Comparison of ENCODE assay signal across 1 cellular context in genomic region chr1:150083907-150084306, GRCh38.
TF ChIP-seq lines count a peak whose summit lies in the region.

No MANE protein-coding gene starts in this region.

TF ChIP-seq in K562, 482 proteins besides CTCF, POLR2A, EP300 and RAD21 (continued from another document):
- no peak for TF ChIP-seq ZBTB5 (IDR thresholded peaks at IDR 0.05)
TF ChIP-seq in K562: peak in this region for 0.
